Comparison of ENCODE assay signal across 11 cellular contexts in genomic region chr20:25250508-25250907, GRCh38. TPM values are rescaled to one million over a fixed set of nuclear protein-coding genes. Genes with fewer than 3 reads are reported as not detected.
DNase-seq lines count a peak whose midpoint lies in the region; ATAC-seq and TF ChIP-seq lines count a peak whose summit lies in the region.
"Had no signal": no experiment of that assay in that cellular context is flagged by ENCODE, and none has a peak within 500 bp of the region (broad histone marks: within the 10 kb centered on the region; RNA-seq: fewer than 3 reads in every experiment).

No MANE protein-coding gene starts in this region.

- H2BK15ac ChIP-seq in IMR-90 (ENCODE audit: low read depth, low read length), result no peak overlapping the region

- peak overlapping the region; percentile 93 for H3K4me3 Mint-ChIP-seq in MCF 10A (ENCODE audit: unreplicated experiment)
- no peak overlapping the region for H3K4me3 Mint-ChIP-seq in stimulated activated effector memory CD8-positive, alpha-beta T cell treated with anti-CD3 and anti-CD28 coated beads, Interleukin-12 subunit alpha, Interleukin-12 subunit beta, amount 100 ng/mL, for 72 hours

- H2BK20ac ChIP-seq in IMR-90 (ENCODE audit: low read depth, low read length), result no peak overlapping the region

- no peak overlapping the region for H3K56ac ChIP-seq in IMR-90 (ENCODE audit: extremely low read depth, insufficient read depth, low read length)

- intact Hi-C loops in IMR-90 (cut with micrococcal nuclease), result no loop called here
- intact Hi-C loops in MCF 10A (cut with micrococcal nuclease), result loop anchor here (5.0 kb wide), 1 partner anchor 147 kb away; no protein-coding TSS in a partner anchor

- no peak overlapping the region; the same call in 1 of the 2 replicates for H3K9ac ChIP-seq in IMR-90 (ENCODE audit: low read depth, low read length)

- H3K4me1 ChIP-seq in IMR-90 (ENCODE audit: control insufficient read depth, insufficient read depth, low read length), result peaks cover 15% of the 10 kb centered on the region

- H2BK120ac ChIP-seq in IMR-90 (ENCODE audit: low read depth, low read length), result no peak overlapping the region

- DNase-seq in 8988T (peak; percentile 47), IMR-90 (peak; percentile 18), MCF 10A (ENCODE audit: unreplicated experiment) (peak; percentile 56), midbrain (lab: John Stamatoyannopoulos, UW) (peak; percentile 5), HPDE6-E6E7 (ENCODE audit: extremely low spot score) (no peak), NCI-H1417 (lab: John Stamatoyannopoulos, UW) (no peak)
- no peak for DNase-seq in stimulated activated effector memory CD8-positive, alpha-beta T cell treated with anti-CD3 and anti-CD28 coated beads, Interleukin-12 subunit alpha, Interleukin-12 subunit beta, amount 100 ng/mL, for 72 hours (ENCODE audit: low spot score in 2 of 2)
- DNase-seq in stimulated activated CD4-positive, alpha-beta T cell treated with anti-CD3 and anti-CD28 coated beads, Interleukin-1b, Interleukin-23, amount 100 ng/mL, for 48 hours, result no peak
- DNase-seq: activated naive CD4-positive, alpha-beta T cell treated with anti-CD3 and anti-CD28 coated beads for 36 hours; COR-L47; NCI-H524 had no signal

- H3K27me3 ChIP-seq in IMR-90 (ENCODE audit: control insufficient read depth, insufficient read depth, low read length), result no peaks in the 10 kb centered on the region

- H3K27ac ChIP-seq in IMR-90 (ENCODE audit: insufficient read depth, low read length), result no peak overlapping the region

- no peak for TF ChIP-seq RAD21 in IMR-90 (IDR thresholded peaks at IDR 0.05; ENCODE audit: low read length)

- POLR2A ChIA-PET in IMR-90 (lab: Charles Lee; ENCODE audit: unreplicated experiment) (no interaction called here), MCF 10A (lab: Yijun Ruan, JAX) (interaction anchor here (0.7 to 15.4 kb wide), 22 partner anchors 11 to 1835 kb away, joined by 3 to 517 read pairs (median 13); partner anchors contain the start of genes ABHD12, APMAP, ENTPD6 and GINS1)

- peaks cover 62% of the 10 kb centered on the region for H4K20me1 ChIP-seq in IMR-90 (ENCODE audit: insufficient read depth, low read length)

- peaks cover 41% of the 10 kb centered on the region for H3K4me1 Mint-ChIP-seq in MCF 10A (ENCODE audit: insufficient read depth, unreplicated experiment)
- peaks cover 39% of the 10 kb centered on the region for H3K4me1 Mint-ChIP-seq in stimulated activated effector memory CD8-positive, alpha-beta T cell treated with anti-CD3 and anti-CD28 coated beads, Interleukin-12 subunit alpha, Interleukin-12 subunit beta, amount 100 ng/mL, for 72 hours

- no peak overlapping the region for H2AFZ ChIP-seq in IMR-90 (replicated peaks; ENCODE audit: low read length, poor library complexity)

- H3K18ac ChIP-seq in IMR-90 (ENCODE audit: low read depth, low read length), result no peak overlapping the region

- no peak overlapping the region for H3K14ac ChIP-seq in IMR-90 (replicated peaks; ENCODE audit: low read depth, low read length)

- peak overlapping the region; percentile 77 for H3K27ac Mint-ChIP-seq in MCF 10A (ENCODE audit: low read depth, unreplicated experiment)
- H3K27ac Mint-ChIP-seq in stimulated activated effector memory CD8-positive, alpha-beta T cell treated with anti-CD3 and anti-CD28 coated beads, Interleukin-12 subunit alpha, Interleukin-12 subunit beta, amount 100 ng/mL, for 72 hours, result no peak overlapping the region
- H3K27ac Mint-ChIP-seq: activated naive CD4-positive, alpha-beta T cell treated with anti-CD3 and anti-CD28 coated beads for 36 hours had no signal

- no peak overlapping the region for H3K4me3 ChIP-seq in IMR-90 (ENCODE audit: insufficient read depth, low read depth, low read length)

- H2AK5ac ChIP-seq in IMR-90 (ENCODE audit: low read depth, low read length), result no peak overlapping the region

- no peak overlapping the region for H2BK5ac ChIP-seq in IMR-90 (ENCODE audit: low read depth, low read length, poor library complexity, severe bottlenecking)

- peaks cover 37% of the 10 kb centered on the region for H3K9me1 ChIP-seq in IMR-90 (ENCODE audit: insufficient read depth, low read length)

- H3K23ac ChIP-seq in IMR-90 (ENCODE audit: low read depth, low read length), result no peak overlapping the region

- H3K9me3 Mint-ChIP-seq in MCF 10A (ENCODE audit: unreplicated experiment), result no peaks in the 10 kb centered on the region
- no peaks in the 10 kb centered on the region for H3K9me3 Mint-ChIP-seq in stimulated activated effector memory CD8-positive, alpha-beta T cell treated with anti-CD3 and anti-CD28 coated beads, Interleukin-12 subunit alpha, Interleukin-12 subunit beta, amount 100 ng/mL, for 72 hours
- H3K9me3 Mint-ChIP-seq: activated naive CD4-positive, alpha-beta T cell treated with anti-CD3 and anti-CD28 coated beads for 36 hours had no signal

- no peaks in the 10 kb centered on the region for H3K27me3 Mint-ChIP-seq in MCF 10A (ENCODE audit: insufficient read depth, unreplicated experiment)

- no peak for TF ChIP-seq CTCF in IMR-90 (conservative IDR thresholded peaks at IDR 0.05; ENCODE audit: low read depth, low read length)
- TF ChIP-seq CTCF in MCF 10A (IDR thresholded peaks at IDR 0.05; ENCODE audit: unreplicated experiment), result no peak

- no peak overlapping the region for H3K4ac ChIP-seq in IMR-90 (ENCODE audit: low read depth, low read length)

- no peak overlapping the region for H4K8ac ChIP-seq in IMR-90 (ENCODE audit: low read depth in 2 of 2, low read length in 2 of 2)

- in situ Hi-C loops in IMR-90 (cut with MboI; ENCODE audit: low sequenced_read_pairs), result loop anchor here (10.0 to 25.0 kb wide), 5 partner anchors 56 to 1613 kb away; partner anchors contain the start of genes APMAP, CST3 and ENTPD6

- peaks cover 8% of the 10 kb centered on the region for H3K36me3 ChIP-seq in IMR-90 (ENCODE audit: control insufficient read depth, insufficient read depth, low read length)

- H4K91ac ChIP-seq in IMR-90 (ENCODE audit: insufficient read depth, low read depth, low read length), result no peak overlapping the region

- CTCF ChIA-PET in IMR-90 (lab: Yijun Ruan, JAX) (interaction anchor here (0.8 kb wide), 1 partner anchor 10 kb away, joined by 4 read pairs; no protein-coding TSS in a partner anchor), MCF 10A (lab: Yijun Ruan, JAX) (interaction anchor here (0.6 to 6.5 kb wide), 14 partner anchors 15 to 1625 kb away, joined by 3 to 92 read pairs (median 4); no protein-coding TSS in a partner anchor)

- H3K79me1 ChIP-seq in IMR-90 (ENCODE audit: low read depth in 1 of 2, low read length in 2 of 2), result peaks cover 16 to 72% of the 10 kb centered on the region in 2 experiments

- H4K5ac ChIP-seq in IMR-90 (ENCODE audit: low read depth, low read length), result no peak overlapping the region

- BruUV-seq in IMR-90 (replicated peaks; lab: Mats Ljungman, UMichigan), result no TSS peak
- BruUV-seq in MCF 10A (replicated peaks; lab: Mats Ljungman, UMichigan), result no TSS peak

- no peak for TF ChIP-seq POLR2A in IMR-90 (IDR thresholded peaks at IDR 0.05; ENCODE audit: low read depth, low read length)

- no peak overlapping the region for H2AK9ac ChIP-seq in IMR-90 (replicated peaks; ENCODE audit: low read depth, low read length, poor library complexity)

- peaks cover 59% of the 10 kb centered on the region for H3K36me3 Mint-ChIP-seq in MCF 10A (ENCODE audit: insufficient read depth, unreplicated experiment)
- no peaks in the 10 kb centered on the region for H3K36me3 Mint-ChIP-seq in stimulated activated effector memory CD8-positive, alpha-beta T cell treated with anti-CD3 and anti-CD28 coated beads, Interleukin-12 subunit alpha, Interleukin-12 subunit beta, amount 100 ng/mL, for 72 hours

- no CpG with 5 or more reads among the region's 3 CpGs for WGBS in IMR-90 (ENCODE audit: extremely low coverage in 2 of 2, insufficient read length in 1 of 2), 2 experiments

- dilution Hi-C loops in IMR-90 (cut with HindIII; ENCODE audit: low sequenced_read_pairs, unreplicated experiment), result no loop called here

- H3K9me3 ChIP-seq in IMR-90 (ENCODE audit: control insufficient read depth, insufficient read depth, low read length), result no peaks in the 10 kb centered on the region

- H3K4me2 ChIP-seq in IMR-90 (ENCODE audit: low read depth, low read length), result no peak overlapping the region

- ATAC-seq in IMR-90 (ENCODE audit: low read depth), result no peak
- no peak for ATAC-seq in stimulated activated effector memory CD8-positive, alpha-beta T cell treated with anti-CD3 and anti-CD28 coated beads, Interleukin-12 subunit alpha, Interleukin-12 subunit beta, amount 100 ng/mL, for 72 hours

TF ChIP-seq in IMR-90, 13 proteins besides CTCF, POLR2A, EP300 and RAD21 (continues in another document):
- TF ChIP-seq CEBPB (IDR thresholded peaks at IDR 0.05; ENCODE audit: low read depth, low read length), result no peak
- no peak for TF ChIP-seq RFX5 (IDR thresholded peaks at IDR 0.05; ENCODE audit: low read depth, low read length)
- no peak for TF ChIP-seq RCOR1 (IDR thresholded peaks at IDR 0.05; ENCODE audit: insufficient replicate concordance, low read length)
- no peak for TF ChIP-seq MXI1 (IDR thresholded peaks at IDR 0.05; ENCODE audit: borderline replicate concordance, low read depth, low read length)
- no peak for TF ChIP-seq SMC3 (IDR thresholded peaks at IDR 0.05; ENCODE audit: low read depth, low read length)
- TF ChIP-seq FOS (IDR thresholded peaks at IDR 0.05; ENCODE audit: low read depth, low read length), result no peak
- no peak for TF ChIP-seq NFE2L2 (IDR thresholded peaks at IDR 0.05; ENCODE audit: low read depth, low read length)
- TF ChIP-seq ELK1 (IDR thresholded peaks at IDR 0.05; ENCODE audit: borderline replicate concordance, low read depth, low read length), result no peak

RNA-seq across cellular contexts. Expression of gene PYGB, which starts 2.6 kb away (rescaled TPM):
- 72.4 and 81.4 TPM in 2 replicates for total RNA-seq in IMR-90 (2012; rRNA removed)
- 83.1 TPM in 2 replicates for polyA plus RNA-seq in IMR-90 (2012; rRNA removed)
- 62.2 and 67.4 TPM in 2 replicates for polyA plus RNA-seq in IMR-90 (2012; cell fraction: cytosol; rRNA removed)
- polyA plus RNA-seq in IMR-90 (2012; cell fraction: nucleus; rRNA removed; ENCODE audit: low replicate concordance), result 106 and 206 TPM in 2 replicates
- total RNA-seq in MCF 10A (2022), result 375 and 435 TPM in 2 replicates

RNA-seq across cellular contexts. Expression of gene ENTPD6, which starts 55.0 kb away (rescaled TPM):
- 53.6 and 61.1 TPM in 2 replicates for total RNA-seq in IMR-90 (2012; rRNA removed)
- 98.4 and 98.6 TPM in 2 replicates for polyA plus RNA-seq in IMR-90 (2012; rRNA removed)
- polyA plus RNA-seq in IMR-90 (2012; cell fraction: cytosol; rRNA removed), result 79.7 and 106 TPM in 2 replicates
- polyA plus RNA-seq in IMR-90 (2012; cell fraction: nucleus; rRNA removed; ENCODE audit: low replicate concordance), result 204 and 302 TPM in 2 replicates
- total RNA-seq in MCF 10A (2022), result 98.0 and 99.5 TPM in 2 replicates

Comparison
In these comparisons a context has a peak if more than half of its experiments do, and no peak if none do; other contexts are left out.
1. DNase-seq: peak in 8988T (single experiment), IMR-90 (single experiment), MCF 10A (single experiment) and midbrain (single experiment); none in stimulated activated effector memory CD8-positive, alpha-beta T cell treated with anti-CD3 and anti-CD28 coated beads, Interleukin-12 subunit alpha, Interleukin-12 subunit beta, amount 100 ng/mL, for 72 hours (0 of 2), HPDE6-E6E7 (single experiment), NCI-H1417 (0 of 3) and stimulated activated CD4-positive, alpha-beta T cell treated with anti-CD3 and anti-CD28 coated beads, Interleukin-1b, Interleukin-23, amount 100 ng/mL, for 48 hours (single experiment).